27 cellular contexts compared by ENCODE assay signal in the genomic region with DNA sequence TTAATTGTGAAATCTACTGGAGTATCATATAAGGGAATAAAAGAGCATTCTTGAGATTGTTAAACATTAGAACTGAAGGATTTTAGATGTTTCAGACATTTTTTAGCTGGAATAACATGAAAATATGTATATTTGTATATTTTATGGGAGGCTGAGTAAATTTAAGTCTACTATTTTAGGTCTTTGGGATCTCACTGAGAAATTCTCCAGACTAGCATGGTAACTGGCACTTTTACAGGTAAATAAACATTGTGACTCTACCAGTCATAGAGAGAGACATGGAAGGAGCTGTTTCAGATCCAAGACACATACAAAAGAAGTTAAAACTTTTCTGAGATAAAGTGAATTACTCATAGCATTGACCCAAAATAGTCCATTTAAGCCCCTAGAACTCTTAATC.
"Had no signal": no experiment of that assay in that cellular context is flagged by ENCODE, and none has a peak within 500 bp of the region (broad histone marks: within the 10 kb centered on the region; RNA-seq: fewer than 3 reads in every experiment).

No MANE protein-coding gene starts in this region.

- H3K9me3 Mint-ChIP-seq: activated naive CD8-positive, alpha-beta T cell treated with anti-CD3 and anti-CD28 coated beads, Interleukin-2, amount 10 ng/mL, durations not matched to agents 7 days and 5 days; T-helper 2 cell treated with Interferon-gamma antibody and Interleukin-4, amounts not matched to agents 5 μg/mL and 100 μg/mL, for 36 hours had no signal

- H3K27me3 Mint-ChIP-seq: activated naive CD8-positive, alpha-beta T cell treated with anti-CD3 and anti-CD28 coated beads, Interleukin-2, amount 10 ng/mL, durations not matched to agents 7 days and 5 days had no signal

- H3K4me3 Mint-ChIP-seq: activated CD8-positive, alpha-beta T cell treated with anti-CD3 and anti-CD28 coated beads, Interleukin-2, amount 10 ng/mL, durations not matched to agents 7 days and 5 days; activated naive CD8-positive, alpha-beta T cell treated with anti-CD3 and anti-CD28 coated beads, Interleukin-2, amount 10 ng/mL, durations not matched to agents 7 days and 5 days; T-helper 2 cell treated with Interferon-gamma antibody and Interleukin-4, amounts not matched to agents 5 μg/mL and 100 μg/mL, for 36 hours had no signal

- H3K27ac ChIP-seq: body of pancreas, KMS-11, Peyer's patch, RWPE1, SJCRH30 had no signal

- H3K36me3 ChIP-seq: Peyer's patch, SJCRH30 had no signal

- H3K27me3 ChIP-seq: body of pancreas, Peyer's patch, SJCRH30 had no signal

- H3K9me3 ChIP-seq: body of pancreas, Peyer's patch, SK-N-SH had no signal

- FAIRE-seq: bronchial epithelial cell had no signal

- H3K36me3 Mint-ChIP-seq: activated naive CD8-positive, alpha-beta T cell treated with anti-CD3 and anti-CD28 coated beads, Interleukin-2, amount 10 ng/mL, durations not matched to agents 7 days and 5 days had no signal

- H3K27ac Mint-ChIP-seq: activated CD8-positive, alpha-beta T cell treated with anti-CD3 and anti-CD28 coated beads, Interleukin-2, amount 10 ng/mL, durations not matched to agents 7 days and 5 days; activated naive CD8-positive, alpha-beta T cell treated with anti-CD3 and anti-CD28 coated beads, Interleukin-2, amount 10 ng/mL, durations not matched to agents 7 days and 5 days; T-helper 2 cell treated with Interferon-gamma antibody and Interleukin-4, amounts not matched to agents 5 μg/mL and 100 μg/mL, for 36 hours had no signal

- DNase-seq: activated CD4-positive, alpha-beta T cell treated with anti-CD3 and anti-CD28 coated beads for 48 hours; activated CD4-positive, alpha-beta T cell treated with anti-CD3 and anti-CD28 coated beads, Interleukin-2, amount 50 U/mL, for 4 hours; activated CD8-positive, alpha-beta memory T cell treated with anti-CD3 and anti-CD28 coated beads, Interleukin-2, amount 50 U/mL, for 48 hours; activated CD8-positive, alpha-beta T cell treated with anti-CD3 and anti-CD28 coated beads, Interleukin-2, amount 10 ng/mL, durations not matched to agents 7 days and 5 days; activated naive CD4-positive, alpha-beta T cell treated with anti-CD3 and anti-CD28 coated beads, Interleukin-2, amount 50 U/mL, for 16 hours; activated naive CD8-positive, alpha-beta T cell treated with anti-CD3 and anti-CD28 coated beads, Interleukin-2, amount 10 ng/mL, durations not matched to agents 7 days and 5 days; activated T-cell treated with anti-CD3 and anti-CD28 coated beads, Interleukin-2, amount 50 U/mL, for 1 hour; amniotic stem cell; body of pancreas; central memory CD4-positive, alpha-beta T cell; MV-4-11; NCI-H1092 treated with DMSO at 0.1 percent for 48 hours; NCI-H1417 treated with DMSO at 0.1 percent for 48 hours; NCI-H1694; NCI-H2029; NCI-H2107; NCI-H345; NCI-H510A; Peyer's patch; Right ventricle myocardium superior; SJCRH30; SK-N-SH had no signal

- ATAC-seq: activated CD4-positive, CD25-positive, alpha-beta regulatory T cell treated with anti-CD3 and anti-CD28 coated beads, Interleukin-2, amount 50 U/mL, for 24 hours; activated CD8-positive, alpha-beta T cell treated with anti-CD3 and anti-CD28 coated beads, Interleukin-2, amount 10 ng/mL, durations not matched to agents 7 days and 5 days; body of pancreas had no signal

- H3K4me1 ChIP-seq: body of pancreas, Peyer's patch, SJCRH30 had no signal

- H3K9ac ChIP-seq: KMS-11, SK-N-SH had no signal

- H3K4me2 ChIP-seq: KMS-11, SK-N-SH had no signal

- H3K4me3 ChIP-seq: body of pancreas, Peyer's patch, SJCRH30 had no signal
